10 cellular contexts compared by ENCODE assay signal in genomic region chr5:142644640-142645361, GRCh38. TPM values are rescaled to one million over a fixed set of nuclear protein-coding genes. Genes with fewer than 3 reads are reported as not detected.
DNase-seq lines count a peak whose midpoint lies in the region; ATAC-seq, FAIRE-seq and TF ChIP-seq lines count a peak whose summit lies in the region.
"Had no signal": no experiment of that assay in that cellular context is flagged by ENCODE, and none has a peak within 500 bp of the region (broad histone marks: within the 10 kb centered on the region; RNA-seq: fewer than 3 reads in every experiment).

No MANE protein-coding gene starts in this region.

- ATAC-seq in RWPE2 (ENCODE audit: low read depth) (peak; percentile 94), psoas muscle (peak; percentile 39 to 79 (median 70)), GM18867 (IDR thresholded peaks at IDR 0.05; ENCODE audit: unreplicated experiment) (no peak), left lobe of liver (no peak)

- H3K27ac ChIP-seq in RWPE2 (ENCODE audit: poor library complexity, severe bottlenecking) = peak overlapping the region; percentile 94
- no peak overlapping the region for H3K27ac ChIP-seq in psoas muscle

- DNase-seq in ELR (ENCODE audit: low read depth) = peak; percentile 99
- peak; percentile 97 for DNase-seq in RWPE2 (ENCODE audit: low spot score)
- peak; percentile 96 for DNase-seq in fibroblast of the conjunctiva (ENCODE audit: low read depth)
- no peak for DNase-seq in psoas muscle
- DNase-seq in RPMI8226 = no peak
- DNase-seq in GM12892 (ENCODE audit: insufficient read length) = no peak
- DNase-seq in left lobe of liver (ENCODE audit: low spot score) = no peak
- DNase-seq: small intestine had no signal

- no peaks in the 10 kb centered on the region for H3K27me3 ChIP-seq in RWPE2 (ENCODE audit: insufficient read depth, poor library complexity, severe bottlenecking)
- no peaks in the 10 kb centered on the region for H3K27me3 ChIP-seq in psoas muscle (ENCODE audit: insufficient read depth in 3 of 3, low read length in 2 of 3)

- intact Hi-C loops in psoas muscle (cut with DNase I) = no loop called here

- H3K36me3 ChIP-seq in RWPE2 (ENCODE audit: low read depth) (no peaks in the 10 kb centered on the region), psoas muscle (ENCODE audit: insufficient read depth in 1 of 2, low read depth in 1 of 2) (no peaks in the 10 kb centered on the region)

- no peaks in the 10 kb centered on the region for H3K9me3 ChIP-seq in RWPE2 (ENCODE audit: severe bottlenecking)
- H3K9me3 ChIP-seq in psoas muscle = no peaks in the 10 kb centered on the region

- FAIRE-seq in GM12892 (lab: Jason Lieb, UNC) = no peak
- FAIRE-seq: colon, small intestine had no signal

- 41 to 43% (median 41%) methylated on average over 10 of the region's 10 CpGs for WGBS in psoas muscle, 3 donors

- H3K4me3 ChIP-seq in RWPE2 (ENCODE audit: severe bottlenecking) (no peak overlapping the region), psoas muscle (no peak overlapping the region)

- TF ChIP-seq CTCF in RWPE2 (IDR thresholded peaks at IDR 0.05; ENCODE audit: poor library complexity, severe bottlenecking) (no peak), psoas muscle (IDR thresholded peaks at IDR 0.05) (no peak)

- H3K4me1 ChIP-seq in RWPE2 (ENCODE audit: insufficient read depth, poor library complexity, severe bottlenecking) (peaks cover 20% of the 10 kb centered on the region), psoas muscle (peaks cover 7% of the 10 kb centered on the region)

- TF ChIP-seq POLR2A in GM12892 (IDR thresholded peaks at IDR 0.05; ENCODE audit: low read depth, low read length) = no peak

RNA-seq across cellular contexts. Expression of gene FGF1, which starts 41.1 kb away (rescaled TPM):
- total RNA-seq in psoas muscle (1 to 10 TPM in 3 of 4 donors, under 1 TPM in 1; 0.74 to 7.1 (median 1.8) TPM), left lobe of liver (0.25 TPM)
- under 1 TPM; 0.34 to 1.00 (median 0.69) TPM for polyA plus RNA-seq in psoas muscle
- polyA plus RNA-seq in GM12892 (2012; ENCODE audit: missing spikeins) = not detected

Comparison
In these comparisons a context has a peak if more than half of its experiments do, and no peak if none do; other contexts are left out.
1. DNase-seq: peak in ELR (single experiment), RWPE2 (single experiment) and fibroblast of the conjunctiva (single experiment); none in psoas muscle (0 of 2), RPMI8226 (single experiment), GM12892 (single experiment) and left lobe of liver (single experiment).
2. ATAC-seq: peak in RWPE2 (single experiment) and psoas muscle (4 of 4); none in GM18867 (single experiment) and left lobe of liver (single experiment).